Comparison of ENCODE assay signal across 19 cellular contexts in the genomic region with DNA sequence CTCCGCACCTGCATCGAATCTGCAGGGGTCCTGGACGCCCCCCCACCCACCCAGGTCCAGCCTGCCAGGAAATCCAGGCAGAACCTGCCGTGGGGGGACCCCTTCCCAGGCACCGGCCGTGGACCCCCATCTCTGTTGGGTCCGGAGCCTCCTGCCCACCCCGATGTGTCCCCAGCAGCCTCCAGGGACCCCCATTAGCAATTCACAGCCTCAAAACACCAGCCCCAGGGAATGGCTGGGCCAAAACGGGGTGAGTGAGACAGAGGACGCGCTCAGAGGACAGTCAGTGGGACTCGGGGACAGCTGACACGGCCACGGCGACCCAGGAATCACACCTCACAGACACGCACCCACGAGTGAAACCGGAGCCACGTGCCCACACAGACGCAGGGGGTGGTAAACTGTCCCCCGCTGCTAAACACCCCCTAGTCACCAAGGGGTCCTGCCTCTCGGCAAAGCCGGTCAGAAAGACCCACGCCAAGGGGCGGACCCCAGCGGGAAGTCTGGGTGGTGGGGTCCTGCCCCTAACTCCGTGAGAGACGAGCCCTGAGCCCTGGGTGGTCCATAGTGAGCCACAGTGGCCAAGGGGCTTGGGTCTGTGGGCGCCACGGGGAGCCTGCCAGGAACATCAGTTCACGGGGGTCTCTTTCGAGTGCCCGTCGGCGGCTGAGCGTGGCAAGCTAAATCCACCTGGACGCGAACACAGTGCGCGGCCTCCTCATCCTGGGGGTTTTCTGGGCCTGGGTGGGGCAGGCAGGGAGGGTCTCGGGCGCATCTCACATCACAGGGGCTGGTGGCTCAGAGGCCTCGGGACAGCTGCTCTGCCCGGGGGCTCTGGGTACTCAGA.
DNase-seq lines count a peak whose midpoint lies in the region; ATAC-seq, FAIRE-seq and TF ChIP-seq lines count a peak whose summit lies in the region.
"Had no signal": no experiment of that assay in that cellular context is flagged by ENCODE, and none has a peak within 500 bp of the region (broad histone marks: within the 10 kb centered on the region; RNA-seq: fewer than 3 reads in every experiment).

No MANE protein-coding gene starts in this region.

- H3K18ac ChIP-seq in neuronal stem cell (ENCODE audit: low read length), result peak overlapping the region; percentile 70

- H3K36me3 ChIP-seq in K562 (ENCODE audit: control insufficient read depth, insufficient read depth, low read length), result no peaks in the 10 kb centered on the region
- H3K36me3 ChIP-seq in neuronal stem cell (replicated peaks in 1 of 2; ENCODE audit: control insufficient read depth in 2 of 2, insufficient read depth in 2 of 2, low read length in 2 of 2), result no peaks in the 10 kb centered on the region

- no peak overlapping the region for H2BK5ac ChIP-seq in neuronal stem cell (ENCODE audit: low read length)

- peaks cover 25 to 37% (median 25%) of the 10 kb centered on the region in 3 donors for H3K27me3 Mint-ChIP-seq in CD14-positive monocyte (ENCODE audit: low read depth in 3 of 3)
- H3K27me3 Mint-ChIP-seq in activated naive CD8-positive, alpha-beta T cell treated with anti-CD3 and anti-CD28 coated beads for 36 hours, result peaks cover 9% of the 10 kb centered on the region

- H3K9me1 ChIP-seq in K562 (ENCODE audit: control insufficient read depth, insufficient read depth, low read length), result no peaks in the 10 kb centered on the region

- H2AFZ ChIP-seq in K562 (ENCODE audit: low read depth, low read length) (no peak overlapping the region), neuronal stem cell (ENCODE audit: low read length) (no peak overlapping the region)

- H4K20me1 ChIP-seq in K562 (replicated peaks; ENCODE audit: control insufficient read depth, insufficient read depth, low read length), result no peaks in the 10 kb centered on the region

- in situ Hi-C loops in K562 (cut with MboI), result no loop called here

- CTCF ChIA-PET in K562 (lab: Yijun Ruan, JAX; ENCODE audit: low intra/inter-chr PET ratio), result no interaction called here

- H2BK12ac ChIP-seq in neuronal stem cell (ENCODE audit: low read length), result peak overlapping the region; percentile 41

- no peak for TF ChIP-seq CTCF in CD14-positive monocyte (IDR thresholded peaks at IDR 0.05)
- no peak for TF ChIP-seq CTCF in K562 (IDR thresholded peaks at IDR 0.05 in 2 of 3, conservative IDR thresholded peaks at IDR 0.05 in 1 of 3; ENCODE audit: insufficient read depth in 2 of 3, low read depth in 1 of 3, low read length in 3 of 3)
- no peak for TF ChIP-seq CTCF in GM10266 (IDR thresholded peaks at IDR 0.05; ENCODE audit: control insufficient read depth, insufficient read depth, low read depth, missing control alignments)

- no peak for TF ChIP-seq POLR2A in K562 (conservative IDR thresholded peaks at IDR 0.05)

- no peak for TF ChIP-seq RAD21 in K562 (CRISPR knock-in tag; conservative IDR thresholded peaks at IDR 0.05 in 1 of 2, IDR thresholded peaks at IDR 0.05 in 1 of 2)

- H4K91ac ChIP-seq in neuronal stem cell (ENCODE audit: low read depth, low read length, poor library complexity), result no peak overlapping the region

- no peaks in the 10 kb centered on the region for H3K36me3 Mint-ChIP-seq in CD14-positive monocyte
- H3K36me3 Mint-ChIP-seq in activated naive CD8-positive, alpha-beta T cell treated with anti-CD3 and anti-CD28 coated beads for 36 hours, result no peaks in the 10 kb centered on the region

- no peak for TF ChIP-seq EP300 in K562 (IDR thresholded peaks at IDR 0.05; ENCODE audit: low read length)

- no peak for ATAC-seq in K562
- ATAC-seq in left ventricle myocardium superior, result no peak
- ATAC-seq: A549, GM12878 had no signal

- no peak for FAIRE-seq in K562 (lab: Jason Lieb, UNC)
- FAIRE-seq: A549, GM12878, HTR-8/SVneo had no signal

- H3K9me3 ChIP-seq in K562 (replicated peaks; ENCODE audit: control insufficient read depth, insufficient read depth, low read depth, low read length), result no peaks in the 10 kb centered on the region
- H3K9me3 ChIP-seq in neuronal stem cell (replicated peaks in 1 of 2; ENCODE audit: control insufficient read depth in 2 of 2, insufficient read depth in 1 of 2, low read depth in 1 of 2, low read length in 2 of 2), result peaks cover 0 to 3% of the 10 kb centered on the region in 2 donors
- H3K9me3 ChIP-seq: A549 had no signal

- peaks cover 0 to 41% of the 10 kb centered on the region in 2 experiments; a peak in 2 of 5 replicates for H3K4me1 ChIP-seq in K562 (replicated peaks in 1 of 2; ENCODE audit: control insufficient read depth in 2 of 2, insufficient read depth in 2 of 2, low read length in 2 of 2)
- peaks cover 0 to 4% of the 10 kb centered on the region in 2 donors for H3K4me1 ChIP-seq in neuronal stem cell (ENCODE audit: control insufficient read depth in 2 of 2, insufficient read depth in 1 of 2, low read depth in 1 of 2, low read length in 2 of 2)
- H3K4me1 ChIP-seq: A549 had no signal

- H3K79me1 ChIP-seq in neuronal stem cell (ENCODE audit: low read depth, low read length), result no peaks in the 10 kb centered on the region

- H3K4ac ChIP-seq in neuronal stem cell (ENCODE audit: low read length), result no peak overlapping the region

- peak overlapping the region; percentile 56 for H2AK5ac ChIP-seq in neuronal stem cell (ENCODE audit: low read depth, low read length)

- no peak overlapping the region for H3K27ac Mint-ChIP-seq in CD14-positive monocyte
- no peak overlapping the region for H3K27ac Mint-ChIP-seq in activated naive CD8-positive, alpha-beta T cell treated with anti-CD3 and anti-CD28 coated beads for 36 hours
- H3K27ac Mint-ChIP-seq: B cell, H9 had no signal

- intact Hi-C loops in CD14-positive monocyte (cut with micrococcal nuclease), result no loop called here
- intact Hi-C loops in K562 (cut with micrococcal nuclease), result no loop called here
- intact Hi-C loops in left ventricle myocardium superior (cut with micrococcal nuclease), result no loop called here

- H3K27me3 ChIP-seq in K562 (ENCODE audit: control insufficient read depth in 2 of 2, insufficient read depth in 2 of 2, low read length in 2 of 2) (peaks cover 47 to 86% of the 10 kb centered on the region in 2 experiments), neuronal stem cell (ENCODE audit: control insufficient read depth in 3 of 3, insufficient read depth in 3 of 3, low read depth in 1 of 3, low read length in 3 of 3) (peaks cover 0 to 40% (median 6%) of the 10 kb centered on the region in 3 experiments)

- H3K79me2 ChIP-seq in K562 (ENCODE audit: control insufficient read depth, insufficient read depth, low read length), result no peaks in the 10 kb centered on the region

- H3K4me3 ChIP-seq in K562 (no peak overlapping the region), neuronal stem cell (ENCODE audit: low read length in 2 of 2) (no peak overlapping the region)
- H3K4me3 ChIP-seq: A549, GM12878 had no signal

- H3K4me3 Mint-ChIP-seq in CD14-positive monocyte, result no peak overlapping the region
- no peak overlapping the region for H3K4me3 Mint-ChIP-seq in activated naive CD8-positive, alpha-beta T cell treated with anti-CD3 and anti-CD28 coated beads for 36 hours
- H3K4me3 Mint-ChIP-seq: B cell, H9 had no signal

- peak overlapping the region; percentile 31 for H2BK120ac ChIP-seq in neuronal stem cell (ENCODE audit: low read depth, low read length)

- DNase-seq in CD14-positive monocyte (ENCODE audit: low spot score), result peak; percentile 43
- DNase-seq in K562 (ENCODE audit: extremely low read depth in 1 of 4, low spot score in 3 of 4), result no peak
- DNase-seq in left ventricle myocardium superior, result peak; percentile 19
- DNase-seq in neuronal stem cell (ENCODE audit: low spot score), result no peak
- no peak for DNase-seq in GM10266 (ENCODE audit: extremely low spot score)
- DNase-seq in activated naive CD8-positive, alpha-beta T cell treated with anti-CD3 and anti-CD28 coated beads for 36 hours, result no peak
- no peak for DNase-seq in NCI-H128 (lab: John Stamatoyannopoulos, UW; ENCODE audit: unreplicated experiment)
- DNase-seq: EL; H9; NCI-H2029 treated with DMSO at 0.1 percent for 48 hours; NCI-H226; NCI-H774; NK-92 treated with Interleukin-12 subunit alpha and Interleukin-12 subunit beta, amount 100 ng/mL, for 24 hours had no signal

- BruUV-seq in K562 (replicated peaks; lab: Mats Ljungman, UMichigan), result no TSS peak

- H3K9ac ChIP-seq in K562 (ENCODE audit: insufficient read depth in 1 of 2, low read depth in 2 of 2, low read length in 2 of 2) (no peak overlapping the region), neuronal stem cell (ENCODE audit: low read depth, low read length, poor library complexity) (no peak overlapping the region)
- H3K9ac ChIP-seq: KMS-11 had no signal

- no peaks in the 10 kb centered on the region for H3K4me1 Mint-ChIP-seq in CD14-positive monocyte
- H3K4me1 Mint-ChIP-seq in activated naive CD8-positive, alpha-beta T cell treated with anti-CD3 and anti-CD28 coated beads for 36 hours, result no peaks in the 10 kb centered on the region
- H3K4me1 Mint-ChIP-seq: B cell, H9 had no signal

- H3K14ac ChIP-seq in neuronal stem cell (ENCODE audit: low read length), result peak overlapping the region; percentile 84

- WGBS in K562 (ENCODE audit: insufficient coverage, low coverage, missing lambda C conversion rate), result 8% methylated on average over 40 of the region's 44 CpGs
- no CpG with 5 or more reads among the region's 44 CpGs for WGBS in neuronal stem cell (ENCODE audit: extremely low coverage in 2 of 2, insufficient read length in 2 of 2, insufficient replicate concordance in 1 of 2), 2 donors

- peak overlapping the region; percentile 65 for H3K23ac ChIP-seq in neuronal stem cell (ENCODE audit: low read depth, low read length, poor library complexity)

- H3K4me2 ChIP-seq in K562 (ENCODE audit: insufficient read depth, low read length) (no peak overlapping the region), neuronal stem cell (ENCODE audit: insufficient read depth, low read length, poor library complexity, severe bottlenecking) (no peak overlapping the region)
- H3K4me2 ChIP-seq: A549, KMS-11 had no signal

- no peak overlapping the region for H3K27ac ChIP-seq in K562 (ENCODE audit: extremely low read depth, low read depth, low read length)
- no peak overlapping the region for H3K27ac ChIP-seq in neuronal stem cell (replicated peaks; ENCODE audit: low read length)
- H3K27ac ChIP-seq: A549, KMS-11, RWPE1 had no signal

- peak overlapping the region; percentile 75 for H2BK15ac ChIP-seq in neuronal stem cell (ENCODE audit: low read length)

- no peak overlapping the region for H4K8ac ChIP-seq in neuronal stem cell (ENCODE audit: low read depth, low read length)

- H3K9me3 Mint-ChIP-seq in CD14-positive monocyte, result peaks cover 0 to 2% (median 0%) of the 10 kb centered on the region in 7 donors
- no peaks in the 10 kb centered on the region for H3K9me3 Mint-ChIP-seq in activated naive CD8-positive, alpha-beta T cell treated with anti-CD3 and anti-CD28 coated beads for 36 hours
- H3K9me3 Mint-ChIP-seq: H9 had no signal

- POLR2A ChIA-PET in K562 (lab: Yijun Ruan, JAX), result no interaction called here

TF ChIP-seq in K562, 482 proteins besides CTCF, POLR2A, EP300 and RAD21:
- no peak for TF ChIP-seq ZNF316 (IDR thresholded peaks at IDR 0.05)
- TF ChIP-seq SAFB (IDR thresholded peaks at IDR 0.05; ENCODE audit: borderline replicate concordance, low read depth, low read length), result peak; percentile 30; the same call in 1 of the 2 replicates

Comparison
In these comparisons a context has a peak if more than half of its experiments do, and no peak if none do; other contexts are left out.
1. DNase-seq: peak in CD14-positive monocyte (single experiment) and left ventricle myocardium superior (single experiment); none in K562 (0 of 4), neuronal stem cell (single experiment), GM10266 (single experiment), activated naive CD8-positive, alpha-beta T cell treated with anti-CD3 and anti-CD28 coated beads for 36 hours (single experiment) and NCI-H128 (single experiment).